1 cellular context compared by ENCODE assay signal in genomic region chr6:129440691-129441090, GRCh38.
TF ChIP-seq lines count a peak whose summit lies in the region.

No MANE protein-coding gene starts in this region.

TF ChIP-seq in H1, 55 proteins besides CTCF, POLR2A, EP300 and RAD21 (continued from another document):
- TF ChIP-seq, protein P1, sequence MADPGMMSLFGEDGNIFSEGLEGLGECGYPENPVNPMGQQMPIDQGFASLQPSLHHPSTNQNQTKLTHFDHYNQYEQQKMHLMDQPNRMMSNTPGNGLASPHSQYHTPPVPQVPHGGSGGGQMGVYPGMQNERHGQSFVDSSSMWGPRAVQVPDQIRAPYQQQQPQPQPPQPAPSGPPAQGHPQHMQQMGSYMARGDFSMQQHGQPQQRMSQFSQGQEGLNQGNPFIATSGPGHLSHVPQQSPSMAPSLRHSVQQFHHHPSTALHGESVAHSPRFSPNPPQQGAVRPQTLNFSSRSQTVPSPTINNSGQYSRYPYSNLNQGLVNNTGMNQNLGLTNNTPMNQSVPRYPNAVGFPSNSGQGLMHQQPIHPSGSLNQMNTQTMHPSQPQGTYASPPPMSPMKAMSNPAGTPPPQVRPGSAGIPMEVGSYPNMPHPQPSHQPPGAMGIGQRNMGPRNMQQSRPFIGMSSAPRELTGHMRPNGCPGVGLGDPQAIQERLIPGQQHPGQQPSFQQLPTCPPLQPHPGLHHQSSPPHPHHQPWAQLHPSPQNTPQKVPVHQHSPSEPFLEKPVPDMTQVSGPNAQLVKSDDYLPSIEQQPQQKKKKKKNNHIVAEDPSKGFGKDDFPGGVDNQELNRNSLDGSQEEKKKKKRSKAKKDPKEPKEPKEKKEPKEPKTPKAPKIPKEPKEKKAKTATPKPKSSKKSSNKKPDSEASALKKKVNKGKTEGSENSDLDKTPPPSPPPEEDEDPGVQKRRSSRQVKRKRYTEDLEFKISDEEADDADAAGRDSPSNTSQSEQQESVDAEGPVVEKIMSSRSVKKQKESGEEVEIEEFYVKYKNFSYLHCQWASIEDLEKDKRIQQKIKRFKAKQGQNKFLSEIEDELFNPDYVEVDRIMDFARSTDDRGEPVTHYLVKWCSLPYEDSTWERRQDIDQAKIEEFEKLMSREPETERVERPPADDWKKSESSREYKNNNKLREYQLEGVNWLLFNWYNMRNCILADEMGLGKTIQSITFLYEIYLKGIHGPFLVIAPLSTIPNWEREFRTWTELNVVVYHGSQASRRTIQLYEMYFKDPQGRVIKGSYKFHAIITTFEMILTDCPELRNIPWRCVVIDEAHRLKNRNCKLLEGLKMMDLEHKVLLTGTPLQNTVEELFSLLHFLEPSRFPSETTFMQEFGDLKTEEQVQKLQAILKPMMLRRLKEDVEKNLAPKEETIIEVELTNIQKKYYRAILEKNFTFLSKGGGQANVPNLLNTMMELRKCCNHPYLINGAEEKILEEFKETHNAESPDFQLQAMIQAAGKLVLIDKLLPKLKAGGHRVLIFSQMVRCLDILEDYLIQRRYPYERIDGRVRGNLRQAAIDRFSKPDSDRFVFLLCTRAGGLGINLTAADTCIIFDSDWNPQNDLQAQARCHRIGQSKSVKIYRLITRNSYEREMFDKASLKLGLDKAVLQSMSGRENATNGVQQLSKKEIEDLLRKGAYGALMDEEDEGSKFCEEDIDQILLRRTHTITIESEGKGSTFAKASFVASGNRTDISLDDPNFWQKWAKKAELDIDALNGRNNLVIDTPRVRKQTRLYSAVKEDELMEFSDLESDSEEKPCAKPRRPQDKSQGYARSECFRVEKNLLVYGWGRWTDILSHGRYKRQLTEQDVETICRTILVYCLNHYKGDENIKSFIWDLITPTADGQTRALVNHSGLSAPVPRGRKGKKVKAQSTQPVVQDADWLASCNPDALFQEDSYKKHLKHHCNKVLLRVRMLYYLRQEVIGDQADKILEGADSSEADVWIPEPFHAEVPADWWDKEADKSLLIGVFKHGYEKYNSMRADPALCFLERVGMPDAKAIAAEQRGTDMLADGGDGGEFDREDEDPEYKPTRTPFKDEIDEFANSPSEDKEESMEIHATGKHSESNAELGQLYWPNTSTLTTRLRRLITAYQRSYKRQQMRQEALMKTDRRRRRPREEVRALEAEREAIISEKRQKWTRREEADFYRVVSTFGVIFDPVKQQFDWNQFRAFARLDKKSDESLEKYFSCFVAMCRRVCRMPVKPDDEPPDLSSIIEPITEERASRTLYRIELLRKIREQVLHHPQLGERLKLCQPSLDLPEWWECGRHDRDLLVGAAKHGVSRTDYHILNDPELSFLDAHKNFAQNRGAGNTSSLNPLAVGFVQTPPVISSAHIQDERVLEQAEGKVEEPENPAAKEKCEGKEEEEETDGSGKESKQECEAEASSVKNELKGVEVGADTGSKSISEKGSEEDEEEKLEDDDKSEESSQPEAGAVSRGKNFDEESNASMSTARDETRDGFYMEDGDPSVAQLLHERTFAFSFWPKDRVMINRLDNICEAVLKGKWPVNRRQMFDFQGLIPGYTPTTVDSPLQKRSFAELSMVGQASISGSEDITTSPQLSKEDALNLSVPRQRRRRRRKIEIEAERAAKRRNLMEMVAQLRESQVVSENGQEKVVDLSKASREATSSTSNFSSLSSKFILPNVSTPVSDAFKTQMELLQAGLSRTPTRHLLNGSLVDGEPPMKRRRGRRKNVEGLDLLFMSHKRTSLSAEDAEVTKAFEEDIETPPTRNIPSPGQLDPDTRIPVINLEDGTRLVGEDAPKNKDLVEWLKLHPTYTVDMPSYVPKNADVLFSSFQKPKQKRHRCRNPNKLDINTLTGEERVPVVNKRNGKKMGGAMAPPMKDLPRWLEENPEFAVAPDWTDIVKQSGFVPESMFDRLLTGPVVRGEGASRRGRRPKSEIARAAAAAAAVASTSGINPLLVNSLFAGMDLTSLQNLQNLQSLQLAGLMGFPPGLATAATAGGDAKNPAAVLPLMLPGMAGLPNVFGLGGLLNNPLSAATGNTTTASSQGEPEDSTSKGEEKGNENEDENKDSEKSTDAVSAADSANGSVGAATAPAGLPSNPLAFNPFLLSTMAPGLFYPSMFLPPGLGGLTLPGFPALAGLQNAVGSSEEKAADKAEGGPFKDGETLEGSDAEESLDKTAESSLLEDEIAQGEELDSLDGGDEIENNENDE (IDR thresholded peaks at IDR 0.05; ENCODE audit: insufficient replicate concordance, low read length) = peak; percentile 49
- TF ChIP-seq JUND (IDR thresholded peaks at IDR 0.05; ENCODE audit: low read length) = 0 out of 2 replicates have a peak, but pooled peaks have one; percentile 16
